27 cellular contexts compared by ENCODE assay signal in genomic region chr9:27182421-27182820, GRCh38.
"Had no signal": no experiment of that assay in that cellular context is flagged by ENCODE, and none has a peak within 500 bp of the region (broad histone marks: within the 10 kb centered on the region; RNA-seq: fewer than 3 reads in every experiment).

No MANE protein-coding gene starts in this region.

- H3K36me3 ChIP-seq: esophagus squamous epithelium, neutrophil, prostate gland, right atrium auricular region, thyroid gland had no signal

- H3K27me3 ChIP-seq: dorsolateral prefrontal cortex, esophagus squamous epithelium, neutrophil, right atrium auricular region, thyroid gland had no signal

- H3K4me1 ChIP-seq: parathyroid adenoma, prostate gland had no signal

- FAIRE-seq: colon, frontal cortex had no signal

- DNase-seq: dorsolateral prefrontal cortex; effector CD4-positive, alpha-beta T cell; erythroblast; esophagus squamous epithelium; hypothalamus; immature natural killer cell; islet precursor cell; mesenchymal stem cell; mucosa of descending colon; naive B cell; stimulated activated CD4-positive, alpha-beta T cell treated with anti-CD3 and anti-CD28 coated beads, Interleukin-12 subunit alpha, Interleukin-12 subunit beta, amount 100 ng/mL, for 4 hours; stimulated activated CD4-positive, alpha-beta T cell treated with anti-CD3 and anti-CD28 coated beads, Interleukin-1b, Interleukin-23, amount 100 ng/mL, for 48 hours; stimulated activated CD4-positive, alpha-beta T cell treated with anti-CD3 and anti-CD28 coated beads, Interleukin-4, amount 100 ng/mL, for 1 hour; stimulated activated CD8-positive, alpha-beta memory T cell treated with anti-CD3 and anti-CD28 coated beads, Interleukin-4, amount 100 ng/mL, for 48 hours; stimulated activated naive CD4-positive, alpha-beta T cell; stimulated activated naive CD8-positive, alpha-beta T cell treated with anti-CD3 and anti-CD28 coated beads, Interleukin-15, amount 100 ng/mL, for 72 hours; thyroid gland had no signal

- ATAC-seq: mucosa of descending colon; natural killer cell treated with Interleukin-12 subunit alpha and Interleukin-12 subunit beta and Interleukin-15 and Interleukin-18, amount 100 ng/mL, for 72 hours; sciatic nerve; stimulated activated naive CD8-positive, alpha-beta T cell treated with anti-CD3 and anti-CD28 coated beads, Interleukin-15, amount 100 ng/mL, for 72 hours had no signal

- H3K9me3 ChIP-seq: esophagus squamous epithelium, neutrophil, prostate gland, thyroid gland had no signal

- H3K4me3 ChIP-seq: dorsolateral prefrontal cortex, esophagus squamous epithelium, lung, mucosa of descending colon, prostate gland, right atrium auricular region, smooth muscle cell, thyroid gland had no signal

- H2AFZ ChIP-seq: parathyroid adenoma had no signal

- H3K79me2 ChIP-seq: parathyroid adenoma had no signal

- H3K27ac ChIP-seq: dorsolateral prefrontal cortex, esophagus squamous epithelium, neutrophil, parathyroid adenoma, prostate gland, right atrium auricular region, thyroid gland had no signal

- H3K9ac ChIP-seq: parathyroid adenoma had no signal
